In genomic region chr14:104471114-104471513, GRCh38 we compare ENCODE assay signal across 24 cellular contexts.
A peak's percentile ranks its signal among the peaks of the same experiment; 100 is the strongest.
DNase-seq lines count a peak whose midpoint lies in the region; ATAC-seq and TF ChIP-seq lines count a peak whose summit lies in the region.
"Had no signal": no experiment of that assay in that cellular context is flagged by ENCODE, and none has a peak within 500 bp of the region (broad histone marks: within the 10 kb centered on the region; RNA-seq: fewer than 3 reads in every experiment).

No MANE protein-coding gene starts in this region.

- intact Hi-C loops in body of pancreas (cut with DNase I): no loop called here
- intact Hi-C loops in left lung (cut with DNase I): no loop called here

- H2BK12ac ChIP-seq in neuronal stem cell (ENCODE audit: low read length): peak overlapping the region; percentile 97

- TF ChIP-seq POLR2A in body of pancreas (IDR thresholded peaks at IDR 0.05): no peak

- H3K23ac ChIP-seq in neuronal stem cell (ENCODE audit: low read depth, low read length, poor library complexity): peak overlapping the region; percentile 17

- peak overlapping the region; percentile 56 for H4K91ac ChIP-seq in neuronal stem cell (ENCODE audit: low read depth, low read length, poor library complexity)

- no peak overlapping the region for H3K4me2 ChIP-seq in neuronal stem cell (ENCODE audit: insufficient read depth, low read length, poor library complexity, severe bottlenecking)
- H3K4me2 ChIP-seq: A549, BLaER1 had no signal

- no peak overlapping the region for H2BK120ac ChIP-seq in neuronal stem cell (ENCODE audit: low read depth, low read length)

- no peak overlapping the region for H3K27ac ChIP-seq in body of pancreas
- H3K27ac ChIP-seq in endodermal cell (ENCODE audit: low read depth, low read length): no peak overlapping the region
- no peak overlapping the region for H3K27ac ChIP-seq in neuronal stem cell (replicated peaks; ENCODE audit: low read length)
- no peak overlapping the region for H3K27ac ChIP-seq in left lung
- H3K27ac ChIP-seq: 22Rv1, A549, BLaER1 had no signal

- H3K4ac ChIP-seq in neuronal stem cell (ENCODE audit: low read length): no peak overlapping the region

- H3K27me3 ChIP-seq in body of pancreas (no peaks in the 10 kb centered on the region), endodermal cell (ENCODE audit: control insufficient read depth, insufficient read depth, low read length, poor library complexity, severe bottlenecking) (peaks cover 8% of the 10 kb centered on the region), neuronal stem cell (ENCODE audit: control insufficient read depth in 3 of 3, insufficient read depth in 3 of 3, low read depth in 1 of 3, low read length in 3 of 3) (peaks cover 0 to 35% (median 6%) of the 10 kb centered on the region in 3 experiments), left lung (peaks cover 0 to 26% of the 10 kb centered on the region in 2 donors)
- H3K27me3 ChIP-seq: BE2C, BLaER1 had no signal

- H3K9ac ChIP-seq in endodermal cell (ENCODE audit: extremely low read depth, low read length, poor library complexity, severe bottlenecking): no peak overlapping the region
- no peak overlapping the region for H3K9ac ChIP-seq in neuronal stem cell (ENCODE audit: low read depth, low read length, poor library complexity)
- H3K9ac ChIP-seq: BLaER1 had no signal

- ATAC-seq in body of pancreas: peak; percentile 9
- ATAC-seq in left lung: no peak
- ATAC-seq: A549, GM12878 had no signal

- DNase-seq in body of pancreas: no peak
- peak; percentile 14 for DNase-seq in endodermal cell
- DNase-seq in neuronal stem cell (ENCODE audit: low spot score): no peak
- no peak for DNase-seq in AG08396 (ENCODE audit: low spot score)
- DNase-seq in dermis blood vessel endothelial cell: no peak
- DNase-seq in left lung: no peak
- DNase-seq: BE2C; C1 segment of cervical spinal cord; CD4-positive, alpha-beta memory T cell; CD4-positive, CD25-positive, alpha-beta regulatory T cell; CD8-positive, alpha-beta memory T cell; COR-L47; DMS 273 treated with DMSO at 0.1 percent for 48 hours; DMS153; DMS53; DMS79; DND-41; EL; GDM1 had no signal

- H3K4me1 Mint-ChIP-seq in endodermal cell: no peaks in the 10 kb centered on the region
- H3K4me1 Mint-ChIP-seq: CD14-positive monocyte; CD4-positive, alpha-beta memory T cell; CD8-positive, alpha-beta memory T cell had no signal

- no peak overlapping the region for H3K4me3 Mint-ChIP-seq in endodermal cell
- H3K4me3 Mint-ChIP-seq: CD14-positive monocyte; CD4-positive, alpha-beta memory T cell; CD4-positive, CD25-positive, alpha-beta regulatory T cell; CD8-positive, alpha-beta memory T cell had no signal

- H3K9me3 Mint-ChIP-seq in endodermal cell: no peaks in the 10 kb centered on the region
- H3K9me3 Mint-ChIP-seq: CD4-positive, alpha-beta memory T cell; CD4-positive, CD25-positive, alpha-beta regulatory T cell; CD8-positive, alpha-beta memory T cell had no signal

- no peak overlapping the region for H3K27ac Mint-ChIP-seq in endodermal cell
- H3K27ac Mint-ChIP-seq: CD14-positive monocyte; CD4-positive, CD25-positive, alpha-beta regulatory T cell; CD8-positive, alpha-beta memory T cell had no signal

- H3K79me1 ChIP-seq in neuronal stem cell (ENCODE audit: low read depth, low read length): no peaks in the 10 kb centered on the region

- H4K8ac ChIP-seq in neuronal stem cell (ENCODE audit: low read depth, low read length): no peak overlapping the region

- WGBS in body of pancreas, 2 donors: 81 to 98% methylated on average over 8 of the region's 8 CpGs
- 93 to 96% methylated on average over 4 to 8 of the region's 8 CpGs for WGBS in endodermal cell (ENCODE audit: insufficient coverage in 1 of 2, insufficient read length in 1 of 2), 2 experiments
- WGBS in neuronal stem cell (ENCODE audit: extremely low coverage in 2 of 2, insufficient read length in 2 of 2, insufficient replicate concordance in 1 of 2), 2 donors: no CpG with 5 or more reads among the region's 8 CpGs

- no peaks in the 10 kb centered on the region for H3K4me1 ChIP-seq in body of pancreas
- no peaks in the 10 kb centered on the region for H3K4me1 ChIP-seq in endodermal cell (ENCODE audit: control insufficient read depth, insufficient read depth, low read length)
- H3K4me1 ChIP-seq in neuronal stem cell (ENCODE audit: control insufficient read depth in 2 of 2, insufficient read depth in 1 of 2, low read depth in 1 of 2, low read length in 2 of 2): peaks cover 0 to 2% of the 10 kb centered on the region in 2 donors
- H3K4me1 ChIP-seq in left lung: no peaks in the 10 kb centered on the region
- H3K4me1 ChIP-seq: A549, BLaER1 had no signal

- H2BK15ac ChIP-seq in neuronal stem cell (ENCODE audit: low read length): no peak overlapping the region

- H3K9me3 ChIP-seq in body of pancreas: no peaks in the 10 kb centered on the region
- no peaks in the 10 kb centered on the region for H3K9me3 ChIP-seq in endodermal cell (ENCODE audit: control insufficient read depth, low read length)
- H3K9me3 ChIP-seq in neuronal stem cell (replicated peaks in 1 of 2; ENCODE audit: control insufficient read depth in 2 of 2, insufficient read depth in 1 of 2, low read depth in 1 of 2, low read length in 2 of 2): peaks cover 0 to 6% of the 10 kb centered on the region in 2 donors
- no peaks in the 10 kb centered on the region for H3K9me3 ChIP-seq in left lung
- H3K9me3 ChIP-seq: A549, BE2C, BLaER1 had no signal

- no peak for TF ChIP-seq CTCF in body of pancreas (IDR thresholded peaks at IDR 0.05)
- no peak for TF ChIP-seq CTCF in endodermal cell (conservative IDR thresholded peaks at IDR 0.05)
- TF ChIP-seq CTCF in left lung (IDR thresholded peaks at IDR 0.05): no peak

- no peaks in the 10 kb centered on the region for H3K36me3 Mint-ChIP-seq in endodermal cell (ENCODE audit: low read depth)
- H3K36me3 Mint-ChIP-seq: CD14-positive monocyte; CD4-positive, alpha-beta memory T cell; CD4-positive, CD25-positive, alpha-beta regulatory T cell; CD8-positive, alpha-beta memory T cell had no signal

- H3K36me3 ChIP-seq in body of pancreas (replicated peaks in 1 of 2; ENCODE audit: insufficient read depth in 1 of 2, low read depth in 2 of 2) (no peaks in the 10 kb centered on the region), endodermal cell (ENCODE audit: control insufficient read depth, insufficient read depth, low read length) (no peaks in the 10 kb centered on the region), neuronal stem cell (replicated peaks in 1 of 2; ENCODE audit: control insufficient read depth in 2 of 2, insufficient read depth in 2 of 2, low read length in 2 of 2) (peaks cover 0 to 2% of the 10 kb centered on the region in 2 donors), left lung (no peaks in the 10 kb centered on the region)
- H3K36me3 ChIP-seq: BE2C, BLaER1 had no signal

- H2BK5ac ChIP-seq in neuronal stem cell (ENCODE audit: low read length): no peak overlapping the region

- H2AFZ ChIP-seq in neuronal stem cell (ENCODE audit: low read length): no peak overlapping the region

- peaks cover 17% of the 10 kb centered on the region for H3K27me3 Mint-ChIP-seq in endodermal cell (ENCODE audit: insufficient read depth)

- H3K18ac ChIP-seq in neuronal stem cell (ENCODE audit: low read length): peak overlapping the region; percentile 51

- peak overlapping the region; percentile 17 for H3K14ac ChIP-seq in neuronal stem cell (ENCODE audit: low read length)

- peak overlapping the region; percentile 76 for H2AK5ac ChIP-seq in neuronal stem cell (ENCODE audit: low read depth, low read length)

- no peak overlapping the region for H3K4me3 ChIP-seq in body of pancreas
- no peak overlapping the region for H3K4me3 ChIP-seq in endodermal cell (ENCODE audit: low read length)
- H3K4me3 ChIP-seq in neuronal stem cell (ENCODE audit: low read length in 2 of 2): peak overlapping the region in 1 of 2 donors; percentile 33
- no peak overlapping the region for H3K4me3 ChIP-seq in left lung
- H3K4me3 ChIP-seq: A549, BLaER1, GM12878 had no signal
